9 cellular contexts compared by ENCODE assay signal in the genomic region with DNA sequence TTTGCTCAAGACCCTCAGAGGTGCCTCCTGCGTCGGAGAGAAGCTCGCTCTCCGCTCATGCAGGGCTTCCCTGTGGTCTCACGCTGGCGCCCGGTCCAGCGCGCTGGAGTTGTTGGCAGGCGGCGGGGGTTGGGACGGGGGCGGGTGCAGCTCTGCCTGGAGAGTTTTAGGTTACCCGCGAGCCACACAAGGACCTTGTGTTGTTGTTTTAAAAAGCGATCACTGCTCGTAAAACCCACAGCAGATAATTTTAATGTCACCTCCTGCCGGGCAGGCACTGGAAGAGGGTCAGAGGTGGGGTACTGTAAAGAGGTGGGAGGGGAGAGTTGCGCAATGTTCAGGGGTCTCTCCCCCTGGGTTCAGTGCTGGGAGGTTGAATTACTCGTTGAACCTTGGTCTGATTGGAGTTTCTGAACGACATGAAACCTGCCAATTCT. TPM values are rescaled to one million over a fixed set of nuclear protein-coding genes. Genes with fewer than 3 reads are reported as not detected.
DNase-seq lines count a peak whose midpoint lies in the region; TF ChIP-seq lines count a peak whose summit lies in the region.
"Had no signal": no experiment of that assay in that cellular context is flagged by ENCODE, and none has a peak within 500 bp of the region (broad histone marks: within the 10 kb centered on the region; RNA-seq: fewer than 3 reads in every experiment).

No MANE protein-coding gene starts in this region.

- H3K27me3 ChIP-seq in WERI-Rb-1 (ENCODE audit: insufficient read depth, low read depth, severe bottlenecking) (peaks cover 18% of the 10 kb centered on the region), stomach (peaks cover 10 to 52% (median 25%) of the 10 kb centered on the region in 3 donors), PC-9 (ENCODE audit: insufficient read depth, low read depth) (peaks cover 31% of the 10 kb centered on the region; the same call in 1 of the 2 replicates)

- intact Hi-C loops in stomach (cut with DNase I; ENCODE audit: low total_unique reads), result no loop called here
- intact Hi-C loops in PC-9 (cut with micrococcal nuclease; ENCODE audit: unreplicated experiment), result no loop called here

- CTCF ChIA-PET in PC-9 (lab: Charles Lee), result no interaction called here

- no peaks in the 10 kb centered on the region for H3K79me2 ChIP-seq in PC-9 (ENCODE audit: low read depth)

- H3K4me3 ChIP-seq in WERI-Rb-1 (ENCODE audit: low read depth, low read length) (peak overlapping the region; percentile 58), stomach (peak overlapping the region; percentile 42 to 49 (median 47)), PC-9 (no peak overlapping the region)

- H2AFZ ChIP-seq in PC-9, result no peak overlapping the region

- POLR2A ChIA-PET in PC-9 (lab: Charles Lee; ENCODE audit: unreplicated experiment), result no interaction called here

- H3K9me2 ChIP-seq in PC-9 (ENCODE audit: insufficient read depth), result no peaks in the 10 kb centered on the region

- TF ChIP-seq POLR2A in stomach (IDR thresholded peaks at IDR 0.05), result no peak

- no peak overlapping the region for H3K4me2 ChIP-seq in PC-9

- TF ChIP-seq CTCF in WERI-Rb-1 (IDR thresholded peaks at IDR 0.05; ENCODE audit: low read depth, low read length), result no peak
- TF ChIP-seq CTCF in stomach (IDR thresholded peaks at IDR 0.05), result no peak
- no peak for TF ChIP-seq CTCF in PC-9 (conservative IDR thresholded peaks at IDR 0.05)

- no peaks in the 10 kb centered on the region for H4K20me1 ChIP-seq in PC-9 (ENCODE audit: insufficient read depth)

- no TSS peak for BruUV-seq in PC-9 (replicated peaks; lab: Mats Ljungman, UMichigan)

- no peaks in the 10 kb centered on the region for H3K9me3 ChIP-seq in WERI-Rb-1 (ENCODE audit: severe bottlenecking)
- H3K9me3 ChIP-seq in stomach, result no peaks in the 10 kb centered on the region
- no peaks in the 10 kb centered on the region for H3K9me3 ChIP-seq in PC-9 (ENCODE audit: insufficient read depth, low read depth)

- H3F3A ChIP-seq in PC-9 (ENCODE audit: insufficient read depth, low read depth), result no peaks in the 10 kb centered on the region

- no peaks in the 10 kb centered on the region for H3K36me3 Mint-ChIP-seq in activated T-cell treated with anti-CD3 and anti-CD28 coated beads, Interleukin-2, amount 50 U/mL, for 24 hours (ENCODE audit: low read depth)

- H3K27me3 Mint-ChIP-seq in activated T-cell treated with anti-CD3 and anti-CD28 coated beads, Interleukin-2, amount 50 U/mL, for 24 hours, result peaks cover 65% of the 10 kb centered on the region

- WGBS in stomach, 5 donors, result 5 to 12% (median 5%) methylated on average over 21 of the region's 21 CpGs

- H3K9me3 Mint-ChIP-seq in activated T-cell treated with anti-CD3 and anti-CD28 coated beads, Interleukin-2, amount 50 U/mL, for 24 hours, result no peaks in the 10 kb centered on the region

- no peak overlapping the region for H3K27ac ChIP-seq in WERI-Rb-1
- peak overlapping the region in 1 of 5 donors; percentile 15 for H3K27ac ChIP-seq in stomach
- H3K27ac ChIP-seq in PC-9, result no peak overlapping the region

- H3K4me3 Mint-ChIP-seq in activated T-cell treated with anti-CD3 and anti-CD28 coated beads, Interleukin-2, amount 50 U/mL, for 24 hours, result no peak overlapping the region

- no peaks in the 10 kb centered on the region for H3K4me1 Mint-ChIP-seq in activated T-cell treated with anti-CD3 and anti-CD28 coated beads, Interleukin-2, amount 50 U/mL, for 24 hours (ENCODE audit: low read depth)

- H3K4me1 ChIP-seq in stomach, result peaks cover 5 to 33% (median 17%) of the 10 kb centered on the region in 4 donors
- no peaks in the 10 kb centered on the region for H3K4me1 ChIP-seq in PC-9 (replicated peaks; ENCODE audit: insufficient read depth)

- H3K36me3 ChIP-seq in WERI-Rb-1, result no peaks in the 10 kb centered on the region
- no peaks in the 10 kb centered on the region for H3K36me3 ChIP-seq in stomach
- H3K36me3 ChIP-seq in PC-9 (ENCODE audit: low read depth), result no peaks in the 10 kb centered on the region

- TF ChIP-seq EP300 in stomach (IDR thresholded peaks at IDR 0.05), result no peak

- no peak overlapping the region for H3K27ac Mint-ChIP-seq in activated T-cell treated with anti-CD3 and anti-CD28 coated beads, Interleukin-2, amount 50 U/mL, for 24 hours

- DNase-seq in NCI-H1694 treated with DMSO at 0.1 percent for 48 hours (lab: John Stamatoyannopoulos, UW) (peak; percentile 20), NCI-H1694 (lab: John Stamatoyannopoulos, UW) (no peak), WERI-Rb-1 (no peak), iPS-NIHi7 (ENCODE audit: extremely low spot score) (peak; percentile 44), stomach (no peak), PC-9 (no peak)
- no peak for DNase-seq in stimulated activated CD4-positive, alpha-beta T cell treated with anti-CD3 and anti-CD28 coated beads, Interleukin-2, amount 100 ng/mL, for 24 hours
- no peak for DNase-seq in activated T-cell treated with anti-CD3 and anti-CD28 coated beads, Interleukin-2, amount 50 U/mL, for 24 hours

RNA-seq across cellular contexts. Expression of a gene that starts 0.9 kb away (rescaled TPM):
- total RNA-seq in stomach, result 1 to 10 TPM in 3 of 5 donors, not detected in 2; 2.2 to 3.3 (median 2.8) TPM
- 1 to 10 TPM; 1.2 to 2.0 (median 1.5) TPM for polyA plus RNA-seq in stomach
- not detected in 2 replicates for total RNA-seq in PC-9 (2021)
- total RNA-seq: fibroblast of lung had no signal

Comparison
In these comparisons a context has a peak if more than half of its experiments do, and no peak if none do; other contexts are left out.
1. DNase-seq: peak in NCI-H1694 treated with DMSO at 0.1 percent for 48 hours (single experiment) and iPS-NIHi7 (single experiment); none in NCI-H1694 (single experiment), WERI-Rb-1 (single experiment), stomach (single experiment), stimulated activated CD4-positive, alpha-beta T cell treated with anti-CD3 and anti-CD28 coated beads, Interleukin-2, amount 100 ng/mL, for 24 hours (0 of 2), PC-9 (0 of 2) and activated T-cell treated with anti-CD3 and anti-CD28 coated beads, Interleukin-2, amount 50 U/mL, for 24 hours (single experiment).